ENCODE assay signal across 10 cellular contexts in the genomic region with DNA sequence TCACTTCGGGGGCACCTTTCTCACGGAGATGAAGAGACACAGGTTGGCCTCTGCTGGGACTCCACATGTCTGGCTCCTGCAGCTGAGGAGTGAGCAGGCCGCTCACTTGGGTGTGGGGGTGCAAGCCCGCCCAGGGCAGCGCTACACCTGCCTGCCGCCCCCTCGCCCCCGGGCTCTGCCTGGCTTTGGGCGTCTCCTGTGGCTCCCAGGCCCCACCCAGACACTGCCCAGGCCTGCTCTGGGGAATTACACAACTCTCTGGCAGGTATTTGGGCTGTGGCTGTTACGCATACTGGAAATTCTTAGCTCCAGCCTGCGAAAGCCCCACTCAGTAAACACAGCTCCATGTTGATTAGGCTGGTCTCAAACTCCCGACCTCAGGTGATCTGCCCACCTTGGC. TPM values are rescaled to one million over a fixed set of nuclear protein-coding genes. Genes with fewer than 3 reads are reported as not detected.
"Had no signal": no experiment of that assay in that cellular context is flagged by ENCODE, and none has a peak within 500 bp of the region (broad histone marks: within the 10 kb centered on the region; RNA-seq: fewer than 3 reads in every experiment).

No MANE protein-coding gene starts in this region.

RNA-seq across cellular contexts. Expression of a gene that starts 7.9 kb away (rescaled TPM):
- total RNA-seq: activated CD4-positive, alpha-beta memory T cell treated with anti-CD3 and anti-CD28 coated beads, Interleukin-2, amount 10 ng/mL, durations not matched to agents 7 days and 5 days; activated CD4-positive, alpha-beta T cell treated with anti-CD3 and anti-CD28 coated beads for 36 hours; cardiac muscle cell; endothelial cell of umbilical vein; occipital lobe; pulmonary artery endothelial cell; skeletal muscle tissue; T-helper 1 cell treated with Interleukin-12 subunit alpha and Interleukin-12 subunit beta and Interleukin-4 antibody, amounts not matched to agents 30 ng/mL and 1 ng/mL, for 36 hours; thyroid gland had no signal
- polyA plus RNA-seq: cardiac muscle cell, endothelial cell of umbilical vein, SK-N-SH had no signal
